ENCODE assay signal across 8 cellular contexts in the genomic region with DNA sequence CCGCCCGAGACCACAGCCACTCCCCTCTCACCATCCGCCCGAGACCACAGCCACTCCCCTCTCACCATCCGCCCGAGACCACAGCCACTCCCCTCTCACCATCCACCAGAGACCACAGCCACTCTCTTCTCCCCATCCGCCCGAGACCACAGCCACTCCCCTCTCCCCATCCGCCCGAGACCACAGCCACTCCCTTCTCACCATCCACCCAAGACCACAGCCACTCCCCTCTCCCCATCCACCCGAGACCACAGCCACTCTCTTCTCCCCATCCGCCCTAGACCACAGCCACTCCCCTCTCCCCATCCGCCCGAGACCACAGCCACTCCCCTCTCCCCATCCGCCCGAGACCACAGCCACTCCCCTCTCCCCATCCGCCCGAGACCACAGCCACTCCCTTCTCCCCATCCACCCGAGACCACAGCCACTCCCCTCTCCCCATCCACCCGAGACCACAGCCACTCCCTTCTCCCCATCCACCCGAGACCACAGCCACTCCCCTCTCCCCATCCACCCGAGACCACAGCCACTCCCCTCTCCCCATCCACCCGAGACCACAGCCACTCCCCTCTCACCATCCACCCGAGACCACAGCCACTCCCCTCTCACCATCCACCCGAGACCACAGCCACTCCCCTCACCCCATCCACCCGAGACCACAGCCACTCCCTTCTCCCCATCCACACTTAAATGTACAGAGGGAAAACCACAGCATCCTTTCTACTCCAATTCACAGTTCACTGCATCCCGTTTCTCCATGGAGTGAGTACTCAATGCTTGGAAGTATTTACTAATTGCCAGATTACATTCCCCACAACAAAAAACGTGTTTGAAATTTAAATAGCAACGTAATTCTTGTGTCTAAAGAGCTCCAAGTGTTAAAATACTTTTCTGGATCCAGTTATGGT.
DNase-seq lines count a peak whose midpoint lies in the region; ATAC-seq, FAIRE-seq and TF ChIP-seq lines count a peak whose summit lies in the region.
"Not testable (repeated sequence)": the region's sequence is repeated elsewhere in the genome, so short reads cannot be mapped to it uniquely, and the experiment has no call there.

No MANE protein-coding gene starts in this region.

- intact Hi-C loops in GM12878 (cut with micrococcal nuclease; ENCODE audit: unreplicated experiment), result not testable (repeated sequence)

- peak overlapping the region in 7 of 8 donors; percentile 43 to 93 (median 85) for H3K27ac Mint-ChIP-seq in CD8-positive, alpha-beta memory T cell
- H3K27ac Mint-ChIP-seq in WTC11 (peak overlapping the region; percentile 63; the same call in 1 of the 2 replicates), naive B cell (peak overlapping the region in 5 of 6 donors; percentile 77 to 97 (median 83))

- not testable (repeated sequence) for FAIRE-seq in GM12878 (lab: Jason Lieb, UNC)

- 7% methylated on average over 16 of the region's 29 CpGs for WGBS in GM12878 (ENCODE audit: insufficient coverage, insufficient replicate concordance, low lambda C conversion rate, missing lambda C conversion rate)

- not testable (repeated sequence) for H3K79me2 ChIP-seq in GM12878 (ENCODE audit: control insufficient read depth, insufficient read depth, low read length)

- not testable (repeated sequence) for H3K36me3 Mint-ChIP-seq in CD8-positive, alpha-beta memory T cell; WTC11; naive B cell

- not testable (repeated sequence) for TF ChIP-seq POLR2A in GM12878 (IDR thresholded peaks at IDR 0.05; ENCODE audit: low read depth, low read length)

- in situ Hi-C loops in GM12878 (cut with MboI), result loop anchor here (5.0 kb wide), 1 partner anchor 295 kb away; no protein-coding TSS in a partner anchor

- not testable (repeated sequence) for H3K4me3 ChIP-seq in CD8-positive, alpha-beta memory T cell (ENCODE audit: low read length); GM12878
- peak overlapping the region; percentile 58 for H3K4me3 ChIP-seq in HUES48 (ENCODE audit: low read depth, low read length)

- not testable (repeated sequence) for H3K27me3 ChIP-seq in CD8-positive, alpha-beta memory T cell (ENCODE audit: insufficient read depth, low read length, poor library complexity, severe bottlenecking); HUES48 (ENCODE audit: control insufficient read depth, insufficient read depth, low read length); GM12878 (replicated peaks in 1 of 2; ENCODE audit: control insufficient read depth in 2 of 2, insufficient read depth in 2 of 2, low read length in 1 of 2)

- SMC1A ChIA-PET in GM12878 (lab: Charles Lee; ENCODE audit: uncharacterized antibody, unreplicated experiment), result not testable (repeated sequence)

- POLR2A ChIA-PET in CD8-positive, alpha-beta memory T cell (lab: Charles Lee); WTC11 (lab: Charles Lee); GM12878 (lab: Charles Lee): not testable (repeated sequence)

- H3K27ac ChIP-seq in CD8-positive, alpha-beta memory T cell (ENCODE audit: low read depth, low read length); HUES48 (ENCODE audit: low read depth, low read length); GM12878 (ENCODE audit: control insufficient read depth, insufficient read depth): not testable (repeated sequence)

- H3K4me1 Mint-ChIP-seq in CD8-positive, alpha-beta memory T cell, result peaks cover 16 to 30% (median 29%) of the 10 kb centered on the region in 3 donors
- H3K4me1 Mint-ChIP-seq in WTC11 (peaks cover 43% of the 10 kb centered on the region), naive B cell (peaks cover 6 to 14% (median 12%) of the 10 kb centered on the region in 3 donors)

- not testable (repeated sequence) for H3K9ac ChIP-seq in HUES48 (ENCODE audit: low read depth, low read length); GM12878 (ENCODE audit: control insufficient read depth, insufficient read depth, low read length)

- H3K9me3 ChIP-seq in CD8-positive, alpha-beta memory T cell (ENCODE audit: low read length); HUES48 (ENCODE audit: control insufficient read depth, insufficient read depth, low read length); GM12878 (replicated peaks; ENCODE audit: control insufficient read depth, insufficient read depth, low read length): not testable (repeated sequence)

- not testable (repeated sequence) for ATAC-seq in WTC11, GM12878
- ATAC-seq in naive B cell (ENCODE audit: low read depth in 2 of 2), result peak in 1 of 2 donors; percentile 18

- not testable (repeated sequence) for H3K4me1 ChIP-seq in CD8-positive, alpha-beta memory T cell (ENCODE audit: insufficient read depth, low read length); GM12878 (ENCODE audit: control insufficient read depth, insufficient read depth, low read length)
- H3K4me1 ChIP-seq in HUES48 (ENCODE audit: control insufficient read depth, insufficient read depth, low read length), result peaks cover 22% of the 10 kb centered on the region

- not testable (repeated sequence) for H2AFZ ChIP-seq in GM12878 (ENCODE audit: control insufficient read depth, low read depth, low read length)

- H3K4me2 ChIP-seq in GM12878 (ENCODE audit: control insufficient read depth, insufficient read depth), result not testable (repeated sequence)

- peak; percentile 34 to 85 (median 61) for DNase-seq in CD8-positive, alpha-beta memory T cell
- DNase-seq in OCI-M1 (lab: John Stamatoyannopoulos, UW) (peak; percentile 40), naive B cell (peak; percentile 36)
- DNase-seq in WTC11 (ENCODE audit: low spot score); GM12878 (ENCODE audit: low read depth, low spot score): not testable (repeated sequence)
- DNase-seq in activated T-cell treated with anti-CD3 and anti-CD28 coated beads, Interleukin-2, amount 50 U/mL, for 1 hour, result peak; percentile 44
- DNase-seq in stimulated activated naive CD4-positive, alpha-beta T cell treated with Interleukin-2 at 50 U/mL for 16 hours (lab: John Stamatoyannopoulos, UW), result peak; percentile 52

- not testable (repeated sequence) for H4K20me1 ChIP-seq in GM12878 (ENCODE audit: control insufficient read depth, insufficient read depth)

- TF ChIP-seq CTCF in WTC11 (IDR thresholded peaks at IDR 0.05); GM12878 (IDR thresholded peaks at IDR 0.05 in 2 of 3, conservative IDR thresholded peaks at IDR 0.05 in 1 of 3; ENCODE audit: control insufficient read depth in 2 of 3, extremely low read depth in 1 of 3, insufficient read depth in 1 of 3, low read depth in 3 of 3, low read length in 3 of 3): not testable (repeated sequence)

- CTCF ChIA-PET in CD8-positive, alpha-beta memory T cell (lab: Charles Lee); WTC11 (lab: Charles Lee); GM12878 (lab: Yijun Ruan, JAX): not testable (repeated sequence)

- TF ChIP-seq EP300 in GM12878 (IDR thresholded peaks at IDR 0.05; ENCODE audit: borderline replicate concordance in 1 of 2, control insufficient read depth in 1 of 2, low read depth in 2 of 2, low read length in 2 of 2), result not testable (repeated sequence)

- RAD21 ChIA-PET in GM12878 (lab: Charles Lee; ENCODE audit: unreplicated experiment), result not testable (repeated sequence)

- not testable (repeated sequence) for BruUV-seq in GM12878 (replicated peaks; lab: Mats Ljungman, UMichigan)

- not testable (repeated sequence) for TF ChIP-seq RAD21 in GM12878 (IDR thresholded peaks at IDR 0.05; ENCODE audit: insufficient read depth, low read depth, low read length)

- H3K27me3 Mint-ChIP-seq in CD8-positive, alpha-beta memory T cell; WTC11 (ENCODE audit: low read depth); naive B cell: not testable (repeated sequence)

- peak overlapping the region in 6 of 7 donors; percentile 30 to 79 (median 64) for H3K4me3 Mint-ChIP-seq in CD8-positive, alpha-beta memory T cell
- H3K4me3 Mint-ChIP-seq in WTC11, result not testable (repeated sequence)
- H3K4me3 Mint-ChIP-seq in naive B cell, result peak overlapping the region in 3 of 8 donors; percentile 47 to 72 (median 49)

- H3K9me3 Mint-ChIP-seq in CD8-positive, alpha-beta memory T cell, result peaks cover 7 to 14% (median 9%) of the 10 kb centered on the region in 5 donors
- H3K9me3 Mint-ChIP-seq in WTC11, result not testable (repeated sequence)
- peaks cover 0 to 12% (median 5%) of the 10 kb centered on the region in 7 donors for H3K9me3 Mint-ChIP-seq in naive B cell

- H3K36me3 ChIP-seq in CD8-positive, alpha-beta memory T cell (ENCODE audit: insufficient read depth, low read length); HUES48 (ENCODE audit: control insufficient read depth, insufficient read depth, low read length); GM12878 (ENCODE audit: control insufficient read depth in 2 of 2, insufficient read depth in 2 of 2, low read length in 1 of 2): not testable (repeated sequence)

TF ChIP-seq in GM12878, 131 proteins besides CTCF, POLR2A, EP300 and RAD21:
- TF ChIP-seq CBFB (IDR thresholded peaks at IDR 0.05; ENCODE audit: low read depth) (peak; percentile 28; the same call in 1 of the 2 replicates), RUNX3 (IDR thresholded peaks at IDR 0.05; ENCODE audit: low read length) (peak; percentile 42)
